In genomic region chr1:77513839-77514763, GRCh38 we compare ENCODE assay signal across 8 cellular contexts.
DNase-seq lines count a peak whose midpoint lies in the region; FAIRE-seq and TF ChIP-seq lines count a peak whose summit lies in the region.

No MANE protein-coding gene starts in this region.

- H3K4me2 ChIP-seq in keratinocyte (ENCODE audit: control insufficient read depth, extremely low read depth, insufficient read depth, low read depth, low read length), result peak overlapping the region; percentile 40

- H2AFZ ChIP-seq in keratinocyte (ENCODE audit: control insufficient read depth, low read length), result peak overlapping the region; percentile 56

- DNase-seq in keratinocyte (ENCODE audit: low read depth, low spot score) (no peak), HuH-7 (ENCODE audit: low spot score) (no peak), frontal cortex (ENCODE audit: low spot score in 2 of 2) (no peak), NCI-H748 treated with DMSO at 0.1 percent for 48 hours (lab: John Stamatoyannopoulos, UW) (no peak), NCI-H69 (lab: John Stamatoyannopoulos, UW) (no peak)

- peak overlapping the region; percentile 92 for H3K27ac ChIP-seq in HUES48 (ENCODE audit: low read depth, low read length)
- peak overlapping the region; percentile 97 for H3K27ac ChIP-seq in cingulate gyrus (ENCODE audit: low read depth, low read length)
- H3K27ac ChIP-seq in keratinocyte (ENCODE audit: control insufficient read depth, insufficient read depth, low read length), result no peak overlapping the region
- H3K27ac ChIP-seq in temporal lobe (ENCODE audit: low read depth, low read length), result peak overlapping the region; percentile 100

- H3K27me3 ChIP-seq in HUES48 (ENCODE audit: control insufficient read depth, insufficient read depth, low read length) (no peaks in the 10 kb centered on the region), keratinocyte (ENCODE audit: control insufficient read depth, extremely low read depth, insufficient read depth, low read length) (no peaks in the 10 kb centered on the region)

- H3K79me2 ChIP-seq in keratinocyte (ENCODE audit: control insufficient read depth, insufficient read depth, low read length), result no peaks in the 10 kb centered on the region

- H3K36me3 ChIP-seq in HUES48 (ENCODE audit: control insufficient read depth, insufficient read depth, low read length) (no peaks in the 10 kb centered on the region), keratinocyte (ENCODE audit: control insufficient read depth in 2 of 2, extremely low read depth in 1 of 2, insufficient read depth in 2 of 2, low read length in 2 of 2) (no peaks in the 10 kb centered on the region)

- H3K4me1 ChIP-seq in HUES48 (ENCODE audit: control insufficient read depth, insufficient read depth, low read length), result peaks cover 25% of the 10 kb centered on the region
- H3K4me1 ChIP-seq in keratinocyte (ENCODE audit: control insufficient read depth, extremely low read depth, insufficient read depth, low read length), result peaks cover 26% of the 10 kb centered on the region

- FAIRE-seq in keratinocyte (lab: Jason Lieb, UNC), result peak; percentile 58
- FAIRE-seq in frontal cortex (lab: Jason Lieb, UNC), result no peak

- no peaks in the 10 kb centered on the region for H4K20me1 ChIP-seq in keratinocyte (ENCODE audit: control insufficient read depth, extremely low read depth, insufficient read depth, low read length)

- TF ChIP-seq CTCF in keratinocyte (optimal IDR thresholded peaks at IDR 0.05 in 1 of 3, IDR thresholded peaks at IDR 0.05 in 1 of 3, conservative IDR thresholded peaks at IDR 0.05 in 1 of 3; ENCODE audit: extremely low read depth in 1 of 3, insufficient read depth in 2 of 3, low read length in 3 of 3), result no peak

- no peaks in the 10 kb centered on the region for H3K9me1 ChIP-seq in keratinocyte (ENCODE audit: control insufficient read depth, extremely low read depth, insufficient read depth, low read length)

- H3K9me3 ChIP-seq in HUES48 (ENCODE audit: control insufficient read depth, insufficient read depth, low read length) (no peaks in the 10 kb centered on the region), keratinocyte (ENCODE audit: control insufficient read depth, low read depth, low read length) (no peaks in the 10 kb centered on the region)

- dilution Hi-C loops in keratinocyte (cut with MboI; ENCODE audit: extremely low pct_ligation_motif_present, low sequenced_read_pairs), result no loop called here

- H3K4me3 ChIP-seq in HUES48 (ENCODE audit: low read depth, low read length), result peak overlapping the region; percentile 37; the same call in 1 of the 2 replicates
- H3K4me3 ChIP-seq in keratinocyte (ENCODE audit: control insufficient read depth in 2 of 3, extremely low read depth in 1 of 3, insufficient read depth in 2 of 3, low read depth in 1 of 3, low read length in 3 of 3), result no peak overlapping the region

- peak overlapping the region; percentile 62 for H3K9ac ChIP-seq in HUES48 (ENCODE audit: low read depth, low read length)
- H3K9ac ChIP-seq in keratinocyte (ENCODE audit: control insufficient read depth, extremely low read depth, insufficient read depth, low read length), result peak overlapping the region; percentile 6
